Comparison of ENCODE assay signal across 15 cellular contexts in genomic region chr11:84607975-84608787, GRCh38.
"Had no signal": no experiment of that assay in that cellular context is flagged by ENCODE, and none has a peak within 500 bp of the region (broad histone marks: within the 10 kb centered on the region; RNA-seq: fewer than 3 reads in every experiment).

No MANE protein-coding gene starts in this region.

- FAIRE-seq: frontal cortex had no signal

- H3K9me3 Mint-ChIP-seq: T-helper 1 cell treated with Interleukin-12 subunit alpha and Interleukin-12 subunit beta and Interleukin-4 antibody, amounts not matched to agents 30 μg/mL and 1 μg/mL, for 36 hours; WTC11 had no signal

- H3K36me3 Mint-ChIP-seq: stimulated activated effector memory CD8-positive, alpha-beta T cell treated with anti-CD3 and anti-CD28 coated beads, Interleukin-12 subunit alpha, Interleukin-12 subunit beta, amount 100 ng/mL, for 72 hours; WTC11 had no signal

- H3K4me3 ChIP-seq: hepatocyte, prostate gland, skin epidermis, tibial nerve had no signal

- DNase-seq: activated CD4-positive, alpha-beta T cell treated with anti-CD3 and anti-CD28 coated beads for 48 hours; activated naive CD4-positive, alpha-beta T cell treated with Interleukin-2 at 50 U/mL for 16 hours; activated naive CD8-positive, alpha-beta T cell treated with anti-CD3 and anti-CD28 coated beads, Interleukin-2, amount 50 U/mL, for 24 hours; cortex of kidney; effector CD8-positive, alpha-beta T cell; naive thymus-derived CD8-positive, alpha-beta T cell had no signal

- H3K4me1 ChIP-seq: prostate gland, tibial nerve had no signal

- H3K4me1 Mint-ChIP-seq: activated naive CD8-positive, alpha-beta T cell treated with anti-CD3 and anti-CD28 coated beads, Interleukin-2, amount 50 U/mL, for 24 hours; naive thymus-derived CD8-positive, alpha-beta T cell; stimulated activated effector memory CD8-positive, alpha-beta T cell treated with anti-CD3 and anti-CD28 coated beads, Interleukin-12 subunit alpha, Interleukin-12 subunit beta, amount 100 ng/mL, for 72 hours; WTC11 had no signal

- ATAC-seq: activated naive CD8-positive, alpha-beta T cell treated with anti-CD3 and anti-CD28 coated beads, Interleukin-2, amount 50 U/mL, for 24 hours; naive thymus-derived CD8-positive, alpha-beta T cell; stimulated activated effector memory CD8-positive, alpha-beta T cell treated with anti-CD3 and anti-CD28 coated beads, Interleukin-12 subunit alpha, Interleukin-12 subunit beta, amount 100 ng/mL, for 72 hours; WTC11 had no signal

- H3K36me3 ChIP-seq: prostate gland, tibial nerve had no signal

- H3K27me3 Mint-ChIP-seq: activated naive CD8-positive, alpha-beta T cell treated with anti-CD3 and anti-CD28 coated beads, Interleukin-2, amount 50 U/mL, for 24 hours; naive thymus-derived CD8-positive, alpha-beta T cell had no signal

- H3K27me3 ChIP-seq: hepatocyte, tibial nerve had no signal

- H3K4me3 Mint-ChIP-seq: activated naive CD8-positive, alpha-beta T cell treated with anti-CD3 and anti-CD28 coated beads, Interleukin-2, amount 50 U/mL, for 24 hours; activated T-helper 1 cell treated with anti-CD3 and anti-CD28 coated beads, Interleukin-12 subunit alpha, Interleukin-12 subunit beta, Interleukin-2, Interleukin-4 antibody, amounts not matched to agents 30 ng/mL and 10 ng/mL and 1 ng/mL, durations not matched to agents 14 hours and 24 hours and 36 hours; naive thymus-derived CD8-positive, alpha-beta T cell; stimulated activated effector memory CD8-positive, alpha-beta T cell treated with anti-CD3 and anti-CD28 coated beads, Interleukin-12 subunit alpha, Interleukin-12 subunit beta, amount 100 ng/mL, for 72 hours; T-helper 1 cell treated with Interleukin-12 subunit alpha and Interleukin-12 subunit beta and Interleukin-4 antibody, amounts not matched to agents 30 μg/mL and 1 μg/mL, for 36 hours; WTC11 had no signal

- H3K27ac Mint-ChIP-seq: activated naive CD8-positive, alpha-beta T cell treated with anti-CD3 and anti-CD28 coated beads, Interleukin-2, amount 50 U/mL, for 24 hours; activated T-helper 1 cell treated with anti-CD3 and anti-CD28 coated beads, Interleukin-12 subunit alpha, Interleukin-12 subunit beta, Interleukin-2, Interleukin-4 antibody, amounts not matched to agents 30 ng/mL and 10 ng/mL and 1 ng/mL, durations not matched to agents 14 hours and 24 hours and 36 hours; naive thymus-derived CD8-positive, alpha-beta T cell; stimulated activated effector memory CD8-positive, alpha-beta T cell treated with anti-CD3 and anti-CD28 coated beads, Interleukin-12 subunit alpha, Interleukin-12 subunit beta, amount 100 ng/mL, for 72 hours; T-helper 1 cell treated with Interleukin-12 subunit alpha and Interleukin-12 subunit beta and Interleukin-4 antibody, amounts not matched to agents 30 μg/mL and 1 μg/mL, for 36 hours; WTC11 had no signal

- H3K9me3 ChIP-seq: prostate gland, tibial nerve had no signal

- H3K27ac ChIP-seq: hepatocyte, prostate gland, skin epidermis, tibial nerve had no signal
